Comparison of ENCODE assay signal across 21 cellular contexts in the genomic region with DNA sequence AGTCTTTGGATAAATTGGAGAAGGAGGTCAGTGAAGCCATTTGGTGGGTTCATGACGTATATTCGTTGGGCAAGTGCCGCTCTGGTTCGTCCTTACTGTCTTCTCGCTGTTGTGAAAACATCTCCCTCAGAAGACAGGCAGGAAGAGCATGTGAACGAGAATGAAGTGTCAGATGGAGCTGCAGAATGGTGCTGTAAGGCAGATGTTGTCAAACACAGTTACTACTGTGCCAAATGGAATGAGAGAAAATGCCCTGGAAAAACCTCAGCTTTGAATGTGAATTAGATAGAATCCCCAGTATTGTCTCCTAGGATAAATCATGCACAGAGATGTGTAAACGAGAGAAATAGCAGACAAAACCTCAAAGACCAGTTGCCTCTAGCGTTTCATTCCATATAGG.
DNase-seq lines count a peak whose midpoint lies in the region; FAIRE-seq and TF ChIP-seq lines count a peak whose summit lies in the region.
"Had no signal": no experiment of that assay in that cellular context is flagged by ENCODE, and none has a peak within 500 bp of the region (broad histone marks: within the 10 kb centered on the region; RNA-seq: fewer than 3 reads in every experiment).

No MANE protein-coding gene starts in this region.

- no peak overlapping the region for H3K4ac ChIP-seq in mesenchymal stem cell (ENCODE audit: low read depth in 1 of 2, low read length in 2 of 2)

- TF ChIP-seq CTCF in AG10803 (conservative IDR thresholded peaks at IDR 0.05; ENCODE audit: low read length) = no peak
- no peak for TF ChIP-seq CTCF in right atrium auricular region (IDR thresholded peaks at IDR 0.05)

- FAIRE-seq in RCC 7860 (lab: Jason Lieb, UNC) (no peak), HTR-8/SVneo (lab: Jason Lieb, UNC) (no peak)

- no peak overlapping the region for H4K91ac ChIP-seq in mesenchymal stem cell (ENCODE audit: low read length)

- H3K36me3 ChIP-seq in mesenchymal stem cell (ENCODE audit: control insufficient read depth in 1 of 2, insufficient read depth in 2 of 2, low read depth in 1 of 2, low read length in 2 of 2) = no peaks in the 10 kb centered on the region
- no peaks in the 10 kb centered on the region for H3K36me3 ChIP-seq in right atrium auricular region
- H3K36me3 ChIP-seq: ascending aorta, left lung, neutrophil, spleen, vagina had no signal

- DNase-seq in AG10803 (ENCODE audit: low read depth) (peak; percentile 47), GM04503 (ENCODE audit: low read depth) (peak; percentile 1), amniotic epithelial cell (ENCODE audit: low read depth) (peak; percentile 27), mesenchymal stem cell (peak; percentile 48), RCC 7860 (ENCODE audit: low spot score) (no peak), NCI-H128 (lab: John Stamatoyannopoulos, UW; ENCODE audit: unreplicated experiment) (no peak), HTR-8/SVneo (ENCODE audit: insufficient read length, low spot score) (no peak), right atrium auricular region (ENCODE audit: low spot score) (no peak)
- DNase-seq: activated naive CD4-positive, alpha-beta T cell treated with anti-CD3 and anti-CD28 coated beads, Interleukin-2, amount 50 U/mL, for 16 hours; activated T-cell treated with anti-CD3 and anti-CD28 coated beads, Interleukin-2, amount 50 U/mL, for 4 hours; erythroblast; left lung; mucosa of descending colon; NCI-H2081 treated with DMSO at 0.1 percent for 48 hours; spleen; T1000 had no signal

- H2BK15ac ChIP-seq in mesenchymal stem cell (ENCODE audit: low read depth, poor library complexity, severe bottlenecking) = no peak overlapping the region

- H3K4me2 ChIP-seq in mesenchymal stem cell (ENCODE audit: low read length, poor library complexity, severe bottlenecking) = no peak overlapping the region

- H3K9me3 ChIP-seq in mesenchymal stem cell (ENCODE audit: control insufficient read depth, low read length) = no peaks in the 10 kb centered on the region
- H3K9me3 ChIP-seq in right atrium auricular region = no peaks in the 10 kb centered on the region
- H3K9me3 ChIP-seq: ascending aorta, left lung, mucosa of descending colon, neutrophil, spleen, vagina had no signal

- H3K4me3 ChIP-seq in AG10803 (ENCODE audit: low read length) (no peak overlapping the region), mesenchymal stem cell (ENCODE audit: insufficient read depth in 1 of 2, low read depth in 1 of 2, low read length in 2 of 2) (no peak overlapping the region), right atrium auricular region (no peak overlapping the region)
- H3K4me3 ChIP-seq: ascending aorta, left lung, mucosa of descending colon, spleen, vagina had no signal

- no peak overlapping the region for H3K18ac ChIP-seq in mesenchymal stem cell (ENCODE audit: low read depth in 1 of 2, low read length in 2 of 2)

- H2BK5ac ChIP-seq in mesenchymal stem cell (ENCODE audit: low read depth, low read length, poor library complexity, severe bottlenecking) = no peak overlapping the region

- H3K9ac ChIP-seq in mesenchymal stem cell (ENCODE audit: low read length) = no peak overlapping the region

- H3K79me1 ChIP-seq in mesenchymal stem cell (replicated peaks; ENCODE audit: low read length, poor library complexity, severe bottlenecking) = no peaks in the 10 kb centered on the region

- H3K27me3 ChIP-seq in mesenchymal stem cell (ENCODE audit: control insufficient read depth in 1 of 2, insufficient read depth in 1 of 2, low read length in 2 of 2) (no peaks in the 10 kb centered on the region), right atrium auricular region (no peaks in the 10 kb centered on the region)
- H3K27me3 ChIP-seq: ascending aorta, left lung, neutrophil, spleen, vagina had no signal

- no peak overlapping the region for H2AK5ac ChIP-seq in mesenchymal stem cell (ENCODE audit: low read length, severe bottlenecking)

- no peak overlapping the region for H3K23ac ChIP-seq in mesenchymal stem cell (ENCODE audit: low read length in 2 of 2)

- H3K4me1 ChIP-seq in mesenchymal stem cell (ENCODE audit: control insufficient read depth, insufficient read depth, low read depth, low read length) (no peaks in the 10 kb centered on the region), right atrium auricular region (no peaks in the 10 kb centered on the region)
- H3K4me1 ChIP-seq: ascending aorta, left lung, spleen, vagina had no signal

- H2AFZ ChIP-seq in mesenchymal stem cell (ENCODE audit: low read depth, low read length) = no peak overlapping the region

- no peak overlapping the region for H3K14ac ChIP-seq in mesenchymal stem cell (ENCODE audit: low read length in 2 of 2)

- H3K27ac ChIP-seq in mesenchymal stem cell (ENCODE audit: low read length, poor library complexity, severe bottlenecking) (no peak overlapping the region), right atrium auricular region (no peak overlapping the region)
- H3K27ac ChIP-seq: ascending aorta, C4-2B, left lung, neutrophil, RWPE1, spleen, vagina had no signal

- WGBS in mesenchymal stem cell = 78% methylated on average over 8 of the region's 8 CpGs

- no peak overlapping the region for H2BK120ac ChIP-seq in mesenchymal stem cell (ENCODE audit: low read depth, low read length)

- H2BK12ac ChIP-seq in mesenchymal stem cell (ENCODE audit: low read length in 2 of 2) = no peak overlapping the region

- H4K8ac ChIP-seq in mesenchymal stem cell (ENCODE audit: low read length) = no peak overlapping the region

Comparison
In these comparisons a context has a peak if more than half of its experiments do, and no peak if none do; other contexts are left out.
1. DNase-seq: peak in AG10803 (single experiment), GM04503 (single experiment), amniotic epithelial cell (single experiment) and mesenchymal stem cell (single experiment); none in RCC 7860 (single experiment), NCI-H128 (single experiment), HTR-8/SVneo (single experiment) and right atrium auricular region (single experiment).